21 cellular contexts compared by ENCODE assay signal in the genomic region with DNA sequence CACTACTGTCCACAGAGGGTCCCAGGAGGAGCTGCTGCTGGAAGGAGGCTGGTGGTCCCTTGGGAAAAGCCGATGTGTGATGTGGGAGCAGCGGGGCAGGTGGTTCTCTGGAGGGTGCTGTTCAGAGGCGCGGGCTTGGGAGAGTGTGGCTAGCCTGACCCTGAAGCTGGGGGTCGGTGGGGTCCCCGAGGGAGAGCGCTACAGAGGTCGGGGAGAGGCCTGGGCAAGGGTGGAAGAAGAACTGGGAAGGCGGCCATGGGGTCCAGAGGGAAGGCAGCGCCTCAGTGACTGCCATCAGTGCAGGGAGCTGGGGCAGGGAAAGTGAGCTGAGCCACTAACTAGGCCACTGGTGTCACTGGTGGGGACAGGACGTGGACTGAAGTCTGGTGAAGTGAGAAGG. TPM values are rescaled to one million over a fixed set of nuclear protein-coding genes. Genes with fewer than 3 reads are reported as not detected.
"Had no signal": no experiment of that assay in that cellular context is flagged by ENCODE, and none has a peak within 500 bp of the region (broad histone marks: within the 10 kb centered on the region; RNA-seq: fewer than 3 reads in every experiment).

No MANE protein-coding gene starts in this region.

- H3K4me1 ChIP-seq: colonic mucosa, left ventricle myocardium inferior, right atrium auricular region, sigmoid colon, testis, tibial nerve had no signal

- H3K9me3 ChIP-seq: colonic mucosa, left ventricle myocardium inferior, right atrium auricular region, sigmoid colon, testis, tibial nerve had no signal

- H3K4me3 Mint-ChIP-seq: natural killer cell treated with Interleukin-12 subunit alpha and Interleukin-12 subunit beta and Interleukin-15 and Interleukin-18, amount 100 ng/mL, for 72 hours; stimulated activated naive B cell treated with anti-CD40 and anti-IgM and Interleukin-4, amounts not matched to agents 10 μg/mL and 1 μg/mL and 100 μg/mL, for 72 hours; stimulated activated naive CD8-positive, alpha-beta T cell treated with anti-CD3 and anti-CD28 coated beads, Interleukin-15, amount 100 ng/mL, for 72 hours had no signal

- FAIRE-seq: kidney had no signal

- H3K4me2 ChIP-seq: hepatocyte had no signal

- H2AFZ ChIP-seq: hepatocyte had no signal

- DNase-seq: colonic mucosa; dermis blood vessel endothelial cell; foreskin melanocyte; kidney; left cardiac atrium; left ventricle myocardium inferior; mesenchymal stem cell; midbrain; sigmoid colon; stimulated activated CD4-positive, alpha-beta T cell treated with anti-CD3 and anti-CD28 coated beads, Interleukin-2, amount 100 ng/mL, for 24 hours; stimulated activated CD4-positive, alpha-beta T cell treated with anti-CD3 and anti-CD28 coated beads, Interleukin-4, amount 100 ng/mL, for 4 hours; stimulated activated naive B cell treated with anti-CD40 and anti-IgM and Interleukin-4, amounts not matched to agents 10 μg/mL and 1 μg/mL and 100 μg/mL, for 72 hours; stimulated activated naive CD8-positive, alpha-beta T cell treated with anti-CD3 and anti-CD28 coated beads, Interleukin-15, amount 100 ng/mL, for 72 hours; testis had no signal

- H3K79me2 ChIP-seq: hepatocyte had no signal

- H3K27me3 Mint-ChIP-seq: natural killer cell treated with Interleukin-12 subunit alpha and Interleukin-12 subunit beta and Interleukin-15 and Interleukin-18, amount 100 ng/mL, for 72 hours; stimulated activated naive B cell treated with anti-CD40 and anti-IgM and Interleukin-4, amounts not matched to agents 10 μg/mL and 1 μg/mL and 100 μg/mL, for 72 hours; stimulated activated naive CD8-positive, alpha-beta T cell treated with anti-CD3 and anti-CD28 coated beads, Interleukin-15, amount 100 ng/mL, for 72 hours had no signal

- H3K27ac ChIP-seq: colonic mucosa, hepatocyte, left ventricle myocardium inferior, right atrium auricular region, sigmoid colon, skin epidermis, testis, tibial nerve had no signal

- H3K27me3 ChIP-seq: colonic mucosa, hepatocyte, right atrium auricular region, sigmoid colon, testis, tibial nerve had no signal

- ATAC-seq: left cardiac atrium; natural killer cell treated with Interleukin-12 subunit alpha and Interleukin-12 subunit beta and Interleukin-15 and Interleukin-18, amount 100 ng/mL, for 72 hours; stimulated activated naive B cell treated with anti-CD40 and anti-IgM and Interleukin-4, amounts not matched to agents 10 μg/mL and 1 μg/mL and 100 μg/mL, for 72 hours had no signal

- H3K27ac Mint-ChIP-seq: stimulated activated naive B cell treated with anti-CD40 and anti-IgM and Interleukin-4, amounts not matched to agents 10 μg/mL and 1 μg/mL and 100 μg/mL, for 72 hours had no signal

- H3K4me1 Mint-ChIP-seq: stimulated activated naive B cell treated with anti-CD40 and anti-IgM and Interleukin-4, amounts not matched to agents 10 μg/mL and 1 μg/mL and 100 μg/mL, for 72 hours; stimulated activated naive CD8-positive, alpha-beta T cell treated with anti-CD3 and anti-CD28 coated beads, Interleukin-15, amount 100 ng/mL, for 72 hours had no signal

- H3K9me3 Mint-ChIP-seq: natural killer cell treated with Interleukin-12 subunit alpha and Interleukin-12 subunit beta and Interleukin-15 and Interleukin-18, amount 100 ng/mL, for 72 hours; stimulated activated naive B cell treated with anti-CD40 and anti-IgM and Interleukin-4, amounts not matched to agents 10 μg/mL and 1 μg/mL and 100 μg/mL, for 72 hours; stimulated activated naive CD8-positive, alpha-beta T cell treated with anti-CD3 and anti-CD28 coated beads, Interleukin-15, amount 100 ng/mL, for 72 hours had no signal

- H3K4me3 ChIP-seq: colonic mucosa, hepatocyte, left ventricle myocardium inferior, lung, right atrium auricular region, sigmoid colon, skin epidermis, testis, tibial nerve had no signal

RNA-seq across cellular contexts. Expression of a gene that starts 32.5 kb away (rescaled TPM):
- total RNA-seq: colonic mucosa, dermis blood vessel endothelial cell, epithelial cell of proximal tubule had no signal
- polyA plus RNA-seq: hepatocyte had no signal
